In genomic region chr11:44601471-44602370, GRCh38 we compare ENCODE assay signal across 8 cellular contexts. TPM values are rescaled to one million over a fixed set of nuclear protein-coding genes. Genes with fewer than 3 reads are reported as not detected.
A peak's percentile ranks its signal among the peaks of the same experiment; 100 is the strongest.
DNase-seq lines count a peak whose midpoint lies in the region; ATAC-seq and TF ChIP-seq lines count a peak whose summit lies in the region.

No MANE protein-coding gene starts in this region.

- no peaks in the 10 kb centered on the region for H3K27me3 ChIP-seq in vagina

- peaks cover 2% of the 10 kb centered on the region for H3K4me1 ChIP-seq in vagina

- DNase-seq in SK-N-MC (ENCODE audit: low read depth, low spot score) (no peak), sciatic nerve (ENCODE audit: low spot score) (no peak), putamen (ENCODE audit: low spot score) (no peak), vagina (ENCODE audit: extremely low spot score in 2 of 2) (no peak), iPS-NIHi7 (ENCODE audit: extremely low spot score) (no peak)

- ATAC-seq in GM18867 (IDR thresholded peaks at IDR 0.05; ENCODE audit: unreplicated experiment), result peak; percentile 31
- peak; percentile 36 for ATAC-seq in GM21786 (IDR thresholded peaks at IDR 0.05; ENCODE audit: unreplicated experiment)
- ATAC-seq in sciatic nerve, result peak; percentile 51
- ATAC-seq in GM21528 (IDR thresholded peaks at IDR 0.05; ENCODE audit: low FRiP score, unreplicated experiment), result no peak

- intact Hi-C loops in sciatic nerve (cut with DNase I) (no loop called here), vagina (cut with DNase I) (no loop called here)

- H3K27ac ChIP-seq in SK-N-MC, result 0 out of 2 replicates have a peak overlapping the region, but pooled peaks have one; percentile 9
- no peak overlapping the region for H3K27ac ChIP-seq in vagina

- H3K36me3 ChIP-seq in SK-N-MC (ENCODE audit: insufficient read depth, low read length) (no peaks in the 10 kb centered on the region), vagina (peaks cover 0 to 4% of the 10 kb centered on the region in 2 donors)

- no peak for TF ChIP-seq CTCF in vagina (IDR thresholded peaks at IDR 0.05)

- TF ChIP-seq POLR2A in vagina (IDR thresholded peaks at IDR 0.05), result no peak

- no peaks in the 10 kb centered on the region for H3K9me3 ChIP-seq in SK-N-MC (ENCODE audit: low read depth, low read length)
- no peaks in the 10 kb centered on the region for H3K9me3 ChIP-seq in vagina

- no peak overlapping the region for H3K9ac ChIP-seq in SK-N-MC (ENCODE audit: insufficient read length)

- no peak overlapping the region for H3K4me3 ChIP-seq in SK-N-MC
- H3K4me3 ChIP-seq in vagina, result no peak overlapping the region

RNA-seq across cellular contexts. Expression of gene CD82, which starts 36.3 kb away (rescaled TPM):
- total RNA-seq in sciatic nerve (127 TPM), vagina (91.6 TPM)
